In the genomic region with DNA sequence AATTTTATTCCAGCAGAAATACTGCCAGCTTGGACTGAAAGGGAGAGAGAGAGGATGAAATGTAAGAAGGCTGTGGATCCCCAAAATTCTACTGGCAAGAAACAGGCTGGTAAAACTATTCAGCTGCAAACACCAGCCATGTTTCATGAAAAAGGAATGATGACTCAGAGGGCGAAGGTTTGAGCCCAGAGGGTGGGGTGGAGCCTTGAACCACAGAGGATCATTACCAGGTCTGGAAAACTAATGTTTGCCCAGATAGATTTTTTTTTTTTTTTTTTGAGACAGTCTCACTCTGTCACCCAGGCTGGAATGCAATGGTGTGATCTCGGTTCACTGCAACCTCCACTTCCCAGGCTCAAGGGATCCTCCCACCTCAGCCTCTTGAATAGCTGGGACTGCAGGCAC, we compare ENCODE assay signal across 11 cellular contexts. TPM values are rescaled to one million over a fixed set of nuclear protein-coding genes. Genes with fewer than 3 reads are reported as not detected.
DNase-seq lines count a peak whose midpoint lies in the region; ATAC-seq and TF ChIP-seq lines count a peak whose summit lies in the region.
"Had no signal": no experiment of that assay in that cellular context is flagged by ENCODE, and none has a peak within 500 bp of the region (broad histone marks: within the 10 kb centered on the region; RNA-seq: fewer than 3 reads in every experiment).

No MANE protein-coding gene starts in this region.

- DNase-seq in AG09319 (ENCODE audit: extremely low read depth, low read depth) (peak; percentile 63), IMR-90 (peak; percentile 85), astrocyte of the cerebellum (ENCODE audit: low read depth) (peak; percentile 37), left lobe of liver (ENCODE audit: low spot score) (no peak), GM23338 (ENCODE audit: low spot score) (no peak), esophagus muscularis mucosa (ENCODE audit: extremely low spot score) (no peak), NCI-H2227 treated with DMSO at 0.1 percent for 48 hours (lab: John Stamatoyannopoulos, UW) (no peak)
- DNase-seq: NCI-H446 treated with DMSO at 0.1 percent for 48 hours had no signal

- H3K36me3 ChIP-seq in IMR-90 (ENCODE audit: control insufficient read depth, insufficient read depth, low read length) (no peaks in the 10 kb centered on the region), GM23338 (ENCODE audit: insufficient read depth) (no peaks in the 10 kb centered on the region), esophagus muscularis mucosa (no peaks in the 10 kb centered on the region)

- H4K5ac ChIP-seq in IMR-90 (ENCODE audit: low read depth, low read length), result no peak overlapping the region

- peak overlapping the region; percentile 49; the same call in 1 of the 2 replicates for H3K14ac ChIP-seq in IMR-90 (replicated peaks; ENCODE audit: low read depth, low read length)

- no peaks in the 10 kb centered on the region; the same call in 2 of the 3 replicates for H3K4me1 Mint-ChIP-seq in GM23338

- H3K4ac ChIP-seq in IMR-90 (ENCODE audit: low read depth, low read length), result peak overlapping the region; percentile 79; the same call in 1 of the 2 replicates

- peaks cover 2% of the 10 kb centered on the region; the same call in 1 of the 2 replicates for H3K9me3 ChIP-seq in IMR-90 (ENCODE audit: control insufficient read depth, insufficient read depth, low read length)
- H3K9me3 ChIP-seq in esophagus muscularis mucosa, result no peaks in the 10 kb centered on the region

- intact Hi-C loops in IMR-90 (cut with micrococcal nuclease) (no loop called here), esophagus muscularis mucosa (cut with DNase I) (no loop called here)

- H3K27me3 ChIP-seq in IMR-90 (ENCODE audit: control insufficient read depth, insufficient read depth, low read length) (no peaks in the 10 kb centered on the region; the same call in 1 of the 2 replicates), GM23338 (ENCODE audit: insufficient read depth) (no peaks in the 10 kb centered on the region), esophagus muscularis mucosa (peaks cover 0 to 20% (median 0%) of the 10 kb centered on the region in 4 donors)

- peaks cover 6% of the 10 kb centered on the region; the same call in 1 of the 3 replicates for H3K9me3 Mint-ChIP-seq in GM23338

- peak overlapping the region; percentile 31 for H2BK5ac ChIP-seq in IMR-90 (ENCODE audit: low read depth, low read length, poor library complexity, severe bottlenecking)

- no peaks in the 10 kb centered on the region for H3K9me1 ChIP-seq in IMR-90 (ENCODE audit: insufficient read depth, low read length)

- H3K27me3 Mint-ChIP-seq in GM23338 (ENCODE audit: insufficient read depth, low read depth, poor library complexity), result no peaks in the 10 kb centered on the region

- no peak overlapping the region for H3K9ac ChIP-seq in IMR-90 (ENCODE audit: low read depth, low read length)

- H3K4me3 ChIP-seq in IMR-90 (ENCODE audit: insufficient read depth, low read depth, low read length) (no peak overlapping the region), astrocyte of the cerebellum (ENCODE audit: low read depth, low read length) (no peak overlapping the region), GM23338 (no peak overlapping the region), esophagus muscularis mucosa (no peak overlapping the region)

- H2BK15ac ChIP-seq in IMR-90 (ENCODE audit: low read depth, low read length), result peak overlapping the region; percentile 77; the same call in 1 of the 3 replicates

- TF ChIP-seq POLR2A in IMR-90 (IDR thresholded peaks at IDR 0.05; ENCODE audit: low read depth, low read length) (no peak), esophagus muscularis mucosa (IDR thresholded peaks at IDR 0.05; ENCODE audit: low read depth) (no peak)

- H3K79me1 ChIP-seq in IMR-90 (ENCODE audit: low read depth in 1 of 2, low read length in 2 of 2), result no peaks in the 10 kb centered on the region

- H3K9me2 ChIP-seq in GM23338 (ENCODE audit: insufficient read depth), result no peaks in the 10 kb centered on the region

- peak overlapping the region; percentile 67; the same call in 1 of the 2 replicates for H3K18ac ChIP-seq in IMR-90 (ENCODE audit: low read depth, low read length)

- H3K36me3 Mint-ChIP-seq in GM23338 (ENCODE audit: low read depth), result peaks cover 6% of the 10 kb centered on the region

- peak overlapping the region; percentile 61; the same call in 1 of the 2 replicates for H2BK20ac ChIP-seq in IMR-90 (ENCODE audit: low read depth, low read length)

- no peak for TF ChIP-seq EP300 in esophagus muscularis mucosa (IDR thresholded peaks at IDR 0.05)

- no peak overlapping the region for H3K27ac Mint-ChIP-seq in GM23338
- H3K27ac Mint-ChIP-seq: activated T-helper 2 cell treated with anti-CD3 and anti-CD28 coated beads, Interferon-gamma antibody, Interleukin-2, Interleukin-4, amounts not matched to agents 10 μg/mL and 5 μg/mL and 100 μg/mL, durations not matched to agents 14 hours and 24 hours and 36 hours; T-helper 2 cell treated with Interferon-gamma antibody and Interleukin-4, amounts not matched to agents 5 μg/mL and 100 μg/mL, for 36 hours had no signal

- no peaks in the 10 kb centered on the region for H3F3A ChIP-seq in GM23338 (replicated peaks; ENCODE audit: low read depth)

- dilution Hi-C loops in IMR-90 (cut with HindIII; ENCODE audit: low sequenced_read_pairs, unreplicated experiment), result no loop called here

- TF ChIP-seq RAD21 in IMR-90 (IDR thresholded peaks at IDR 0.05; ENCODE audit: low read length), result no peak

- CTCF ChIA-PET in IMR-90 (lab: Yijun Ruan, JAX), result no interaction called here

- no peak overlapping the region for H2AK9ac ChIP-seq in IMR-90 (replicated peaks; ENCODE audit: low read depth, low read length, poor library complexity)

- no peak overlapping the region for H3K23ac ChIP-seq in IMR-90 (ENCODE audit: low read depth, low read length)

- no peak overlapping the region for H4K91ac ChIP-seq in IMR-90 (ENCODE audit: insufficient read depth, low read depth, low read length)

- in situ Hi-C loops in IMR-90 (cut with MboI; ENCODE audit: low sequenced_read_pairs), result no loop called here
- in situ Hi-C loops in astrocyte of the cerebellum (cut with HindIII; ENCODE audit: low sequenced_read_pairs), result no loop called here

- BruUV-seq in IMR-90 (replicated peaks; lab: Mats Ljungman, UMichigan), result no TSS peak

- H3K56ac ChIP-seq in IMR-90 (ENCODE audit: extremely low read depth, insufficient read depth, low read length), result no peak overlapping the region; the same call in 1 of the 2 replicates

- peak overlapping the region; percentile 64 for H2BK120ac ChIP-seq in IMR-90 (ENCODE audit: low read depth, low read length)

- H2AFZ ChIP-seq in IMR-90 (replicated peaks; ENCODE audit: low read length, poor library complexity) (no peak overlapping the region), GM23338 (no peak overlapping the region)

- no CpG with 5 or more reads among the region's 2 CpGs for WGBS in IMR-90 (ENCODE audit: extremely low coverage in 2 of 2, insufficient read length in 1 of 2), 2 experiments
- WGBS in esophagus muscularis mucosa, result 69% methylated on average over 2 of the region's 2 CpGs

- H3K79me2 ChIP-seq in GM23338 (replicated peaks; ENCODE audit: insufficient read depth), result no peaks in the 10 kb centered on the region

- ATAC-seq in IMR-90 (ENCODE audit: low read depth), result peak; percentile 93
- peak; percentile 31 for ATAC-seq in left lobe of liver
- ATAC-seq in GM23338, result no peak
- ATAC-seq in HG03469 (IDR thresholded peaks at IDR 0.05; ENCODE audit: unreplicated experiment), result no peak

- H2AK5ac ChIP-seq in IMR-90 (ENCODE audit: low read depth, low read length), result no peak overlapping the region

- no peak for TF ChIP-seq CTCF in AG09319 (IDR thresholded peaks at IDR 0.05; ENCODE audit: low read depth, low read length)
- no peak for TF ChIP-seq CTCF in IMR-90 (conservative IDR thresholded peaks at IDR 0.05; ENCODE audit: low read depth, low read length)
- no peak for TF ChIP-seq CTCF in astrocyte of the cerebellum (IDR thresholded peaks at IDR 0.05; ENCODE audit: low read depth, low read length, missing control alignments)
- TF ChIP-seq CTCF in GM23338 (conservative IDR thresholded peaks at IDR 0.05; ENCODE audit: low read depth in 2 of 2), result no peak
- TF ChIP-seq CTCF in esophagus muscularis mucosa (IDR thresholded peaks at IDR 0.05), result no peak

- peak overlapping the region in 1 of 2 experiments; percentile 71; a peak in 2 of 4 replicates for H4K8ac ChIP-seq in IMR-90 (ENCODE audit: low read depth in 2 of 2, low read length in 2 of 2)

- no peaks in the 10 kb centered on the region for H4K20me1 ChIP-seq in IMR-90 (ENCODE audit: insufficient read depth, low read length)
- no peaks in the 10 kb centered on the region for H4K20me1 ChIP-seq in GM23338 (replicated peaks; ENCODE audit: insufficient read depth)

- POLR2A ChIA-PET in IMR-90 (lab: Charles Lee; ENCODE audit: unreplicated experiment), result no interaction called here

- H3K4me1 ChIP-seq in IMR-90 (ENCODE audit: control insufficient read depth, insufficient read depth, low read length) (peaks cover 2% of the 10 kb centered on the region; the same call in 1 of the 2 replicates), GM23338 (ENCODE audit: insufficient read depth) (no peaks in the 10 kb centered on the region), esophagus muscularis mucosa (no peaks in the 10 kb centered on the region)

- H3K4me2 ChIP-seq in IMR-90 (ENCODE audit: low read depth, low read length) (peak overlapping the region; percentile 25; the same call in 1 of the 2 replicates), GM23338 (no peak overlapping the region)

- H3K4me3 Mint-ChIP-seq in GM23338, result no peak overlapping the region
- H3K4me3 Mint-ChIP-seq: T-helper 2 cell treated with Interferon-gamma antibody and Interleukin-4, amounts not matched to agents 5 μg/mL and 100 μg/mL, for 36 hours had no signal

- H3K27ac ChIP-seq in IMR-90 (ENCODE audit: insufficient read depth, low read length) (no peak overlapping the region), GM23338 (ENCODE audit: low read depth) (no peak overlapping the region), esophagus muscularis mucosa (replicated peaks in 1 of 4) (no peak overlapping the region)

TF ChIP-seq in IMR-90, 13 proteins besides CTCF, POLR2A, EP300 and RAD21 (continues in another document):
- no peak for TF ChIP-seq BHLHE40 (IDR thresholded peaks at IDR 0.05; ENCODE audit: low read depth, low read length)

TF ChIP-seq in GM23338, 12 proteins besides CTCF, POLR2A, EP300 and RAD21 (continues in another document):
- no peak for TF ChIP-seq POLR2AphosphoS5 (IDR thresholded peaks at IDR 0.05; ENCODE audit: low read depth)
- no peak for TF ChIP-seq NANOG (IDR thresholded peaks at IDR 0.05; ENCODE audit: borderline replicate concordance)
- no peak for TF ChIP-seq EZH2 (IDR thresholded peaks at IDR 0.05; ENCODE audit: low read depth, unreplicated experiment)

RNA-seq across cellular contexts. Expression of a gene that starts 41.7 kb away (rescaled TPM):
- total RNA-seq in IMR-90 (2012; rRNA removed), result 12.2 and 15.8 TPM in 2 replicates
- 7.8 and 11.4 TPM in 2 replicates for polyA plus RNA-seq in IMR-90 (2012; rRNA removed)
- polyA plus RNA-seq in IMR-90 (2012; cell fraction: cytosol; rRNA removed), result 4.4 and 5.5 TPM in 2 replicates
- polyA plus RNA-seq in IMR-90 (2012; cell fraction: nucleus; rRNA removed; ENCODE audit: low replicate concordance), result 14.2 and 21.3 TPM in 2 replicates
- total RNA-seq in left lobe of liver, result 4.5 TPM
- 24.6 and 26.7 TPM in 2 replicates for total RNA-seq in GM23338 (2014; rRNA removed; shearing (Covaris generic))
- polyA plus RNA-seq in GM23338 (2016; fragmentation: Nextera tagmentation; extraction: Ambion mirVana), result 4.8 and 5.3 TPM in 2 replicates
- total RNA-seq in esophagus muscularis mucosa, result 10 to 100 TPM in 3 of 4 donors, 1 to 10 TPM in 1; 8.7 to 19.1 (median 15.9) TPM

Comparison
In these comparisons a context has a peak if more than half of its experiments do, and no peak if none do; other contexts are left out.
1. DNase-seq: peak in AG09319 (single experiment), IMR-90 (single experiment) and astrocyte of the cerebellum (single experiment); none in left lobe of liver (single experiment), GM23338 (single experiment), esophagus muscularis mucosa (single experiment) and NCI-H2227 treated with DMSO at 0.1 percent for 48 hours (single experiment).
2. ATAC-seq: peak in IMR-90 (single experiment) and left lobe of liver (single experiment); none in GM23338 (single experiment) and HG03469 (single experiment).